1 cellular context compared by ENCODE assay signal in the genomic region with DNA sequence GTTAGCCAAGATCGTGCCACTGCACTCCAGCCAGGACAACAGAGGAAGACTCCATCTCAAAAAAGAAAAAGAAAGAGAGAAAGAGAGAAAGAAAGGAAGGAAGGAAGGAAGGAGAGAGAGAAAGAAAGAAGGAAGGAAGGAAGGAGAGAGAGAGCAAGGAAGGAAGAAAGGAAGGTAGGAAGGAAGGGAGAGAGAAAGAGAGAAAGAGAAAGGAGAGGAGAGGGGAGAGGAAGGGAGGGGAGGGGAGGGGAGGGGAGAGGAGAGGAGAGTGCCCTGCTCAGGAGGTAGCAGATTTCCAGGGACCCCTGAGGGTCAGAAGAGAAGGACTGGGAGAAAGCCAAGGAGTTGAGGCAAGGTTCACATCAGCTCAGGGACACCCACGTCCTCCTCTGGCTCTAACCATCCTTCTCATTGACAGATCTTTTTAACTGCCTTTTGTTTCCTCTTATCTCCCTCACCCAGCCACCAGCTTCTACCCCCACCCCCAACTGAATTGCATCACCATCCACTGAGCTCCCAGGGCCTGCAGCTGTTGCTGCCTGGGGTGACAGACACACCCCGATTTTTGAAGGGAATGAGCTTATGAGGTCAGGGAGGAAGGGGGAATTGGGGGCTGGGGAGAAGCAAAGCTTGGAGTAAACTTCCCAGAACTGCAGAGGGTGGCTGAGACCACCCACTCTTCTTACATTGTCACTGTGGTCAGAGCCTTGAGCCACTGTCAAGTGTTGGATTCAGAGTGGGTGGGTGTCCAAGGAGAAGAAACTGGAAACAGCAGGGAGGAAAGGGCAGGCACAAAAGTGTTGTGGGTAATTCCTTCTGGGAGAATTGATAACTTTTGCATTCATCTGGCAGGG.
TF ChIP-seq lines count a peak whose summit lies in the region.

No MANE protein-coding gene starts in this region.

TF ChIP-seq in GM23338, 12 proteins besides CTCF, POLR2A, EP300 and RAD21 (continued from another document):
- TF ChIP-seq, protein P1, sequence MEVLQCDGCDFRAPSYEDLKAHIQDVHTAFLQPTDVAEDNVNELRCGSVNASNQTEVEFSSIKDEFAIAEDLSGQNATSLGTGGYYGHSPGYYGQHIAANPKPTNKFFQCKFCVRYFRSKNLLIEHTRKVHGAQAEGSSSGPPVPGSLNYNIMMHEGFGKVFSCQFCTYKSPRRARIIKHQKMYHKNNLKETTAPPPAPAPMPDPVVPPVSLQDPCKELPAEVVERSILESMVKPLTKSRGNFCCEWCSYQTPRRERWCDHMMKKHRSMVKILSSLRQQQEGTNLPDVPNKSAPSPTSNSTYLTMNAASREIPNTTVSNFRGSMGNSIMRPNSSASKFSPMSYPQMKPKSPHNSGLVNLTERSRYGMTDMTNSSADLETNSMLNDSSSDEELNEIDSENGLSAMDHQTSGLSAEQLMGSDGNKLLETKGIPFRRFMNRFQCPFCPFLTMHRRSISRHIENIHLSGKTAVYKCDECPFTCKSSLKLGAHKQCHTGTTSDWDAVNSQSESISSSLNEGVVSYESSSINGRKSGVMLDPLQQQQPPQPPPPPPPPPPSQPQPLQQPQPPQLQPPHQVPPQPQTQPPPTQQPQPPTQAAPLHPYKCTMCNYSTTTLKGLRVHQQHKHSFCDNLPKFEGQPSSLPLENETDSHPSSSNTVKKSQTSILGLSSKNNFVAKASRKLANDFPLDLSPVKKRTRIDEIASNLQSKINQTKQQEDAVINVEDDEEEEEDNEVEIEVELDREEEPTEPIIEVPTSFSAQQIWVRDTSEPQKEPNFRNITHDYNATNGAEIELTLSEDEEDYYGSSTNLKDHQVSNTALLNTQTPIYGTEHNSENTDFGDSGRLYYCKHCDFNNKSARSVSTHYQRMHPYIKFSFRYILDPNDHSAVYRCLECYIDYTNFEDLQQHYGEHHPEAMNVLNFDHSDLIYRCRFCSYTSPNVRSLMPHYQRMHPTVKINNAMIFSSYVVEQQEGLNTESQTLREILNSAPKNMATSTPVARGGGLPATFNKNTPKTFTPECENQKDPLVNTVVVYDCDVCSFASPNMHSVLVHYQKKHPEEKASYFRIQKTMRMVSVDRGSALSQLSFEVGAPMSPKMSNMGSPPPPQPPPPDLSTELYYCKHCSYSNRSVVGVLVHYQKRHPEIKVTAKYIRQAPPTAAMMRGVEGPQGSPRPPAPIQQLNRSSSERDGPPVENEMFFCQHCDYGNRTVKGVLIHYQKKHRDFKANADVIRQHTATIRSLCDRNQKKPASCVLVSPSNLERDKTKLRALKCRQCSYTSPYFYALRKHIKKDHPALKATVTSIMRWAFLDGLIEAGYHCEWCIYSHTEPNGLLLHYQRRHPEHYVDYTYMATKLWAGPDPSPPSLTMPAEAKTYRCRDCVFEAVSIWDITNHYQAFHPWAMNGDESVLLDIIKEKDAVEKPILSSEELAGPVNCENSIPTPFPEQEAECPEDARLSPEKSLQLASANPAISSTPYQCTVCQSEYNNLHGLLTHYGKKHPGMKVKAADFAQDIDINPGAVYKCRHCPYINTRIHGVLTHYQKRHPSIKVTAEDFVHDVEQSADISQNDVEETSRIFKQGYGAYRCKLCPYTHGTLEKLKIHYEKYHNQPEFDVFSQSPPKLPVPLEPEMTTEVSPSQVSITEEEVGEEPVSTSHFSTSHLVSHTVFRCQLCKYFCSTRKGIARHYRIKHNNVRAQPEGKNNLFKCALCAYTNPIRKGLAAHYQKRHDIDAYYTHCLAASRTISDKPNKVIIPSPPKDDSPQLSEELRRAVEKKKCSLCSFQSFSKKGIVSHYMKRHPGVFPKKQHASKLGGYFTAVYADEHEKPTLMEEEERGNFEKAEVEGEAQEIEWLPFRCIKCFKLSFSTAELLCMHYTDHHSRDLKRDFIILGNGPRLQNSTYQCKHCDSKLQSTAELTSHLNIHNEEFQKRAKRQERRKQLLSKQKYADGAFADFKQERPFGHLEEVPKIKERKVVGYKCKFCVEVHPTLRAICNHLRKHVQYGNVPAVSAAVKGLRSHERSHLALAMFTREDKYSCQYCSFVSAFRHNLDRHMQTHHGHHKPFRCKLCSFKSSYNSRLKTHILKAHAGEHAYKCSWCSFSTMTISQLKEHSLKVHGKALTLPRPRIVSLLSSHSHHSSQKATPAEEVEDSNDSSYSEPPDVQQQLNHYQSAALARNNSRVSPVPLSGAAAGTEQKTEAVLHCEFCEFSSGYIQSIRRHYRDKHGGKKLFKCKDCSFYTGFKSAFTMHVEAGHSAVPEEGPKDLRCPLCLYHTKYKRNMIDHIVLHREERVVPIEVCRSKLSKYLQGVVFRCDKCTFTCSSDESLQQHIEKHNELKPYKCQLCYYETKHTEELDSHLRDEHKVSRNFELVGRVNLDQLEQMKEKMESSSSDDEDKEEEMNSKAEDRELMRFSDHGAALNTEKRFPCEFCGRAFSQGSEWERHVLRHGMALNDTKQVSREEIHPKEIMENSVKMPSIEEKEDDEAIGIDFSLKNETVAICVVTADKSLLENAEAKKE (CRISPR knock-in tag; IDR thresholded peaks at IDR 0.05) = no peak
- TF ChIP-seq JUNB (IDR thresholded peaks at IDR 0.05; ENCODE audit: unreplicated experiment) (no peak), CREB1 (CRISPR knock-in tag; IDR thresholded peaks at IDR 0.05; ENCODE audit: low read depth) (no peak), EZH2phosphoT487 (IDR thresholded peaks at IDR 0.05; ENCODE audit: unreplicated experiment) (no peak), STAT1 (IDR thresholded peaks at IDR 0.05; ENCODE audit: unreplicated experiment) (no peak), ZNF114 (CRISPR knock-in tag; IDR thresholded peaks at IDR 0.05) (no peak)
TF ChIP-seq in GM23338: peak in this region for 0.
